Comparison of ENCODE assay signal across 25 cellular contexts in genomic region chr2:120814352-120814751, GRCh38.
"Had no signal": no experiment of that assay in that cellular context is flagged by ENCODE, and none has a peak within 500 bp of the region (broad histone marks: within the 10 kb centered on the region; RNA-seq: fewer than 3 reads in every experiment).

No MANE protein-coding gene starts in this region.

- H3K36me3 Mint-ChIP-seq: activated naive CD4-positive, alpha-beta T cell treated with anti-CD3 and anti-CD28 coated beads, Interleukin-2, amount 50 U/mL, for 72 hours had no signal

- H3K9me3 Mint-ChIP-seq: activated CD4-positive, alpha-beta T cell treated with anti-CD3 and anti-CD28 coated beads, Interleukin-2, amount 10 ng/mL, durations not matched to agents 24 days and 14 days; activated CD8-positive, alpha-beta T cell treated with anti-CD3 and anti-CD28 coated beads for 36 hours; activated naive CD4-positive, alpha-beta T cell treated with anti-CD3 and anti-CD28 coated beads for 36 hours; activated naive CD4-positive, alpha-beta T cell treated with anti-CD3 and anti-CD28 coated beads, Interleukin-2, amount 50 U/mL, for 72 hours; activated T-cell treated with anti-CD3 and anti-CD28 coated beads, Interleukin-2, amount 50 U/mL, for 24 hours; activated T-helper 2 cell treated with anti-CD3 and anti-CD28 coated beads, Interferon-gamma antibody, Interleukin-2, Interleukin-4, amounts not matched to agents 10 μg/mL and 5 μg/mL and 100 μg/mL, durations not matched to agents 14 hours and 24 hours and 36 hours had no signal

- H3K4me3 Mint-ChIP-seq: activated CD4-positive, alpha-beta T cell treated with anti-CD3 and anti-CD28 coated beads, Interleukin-2, amount 10 ng/mL, durations not matched to agents 24 days and 14 days; activated CD8-positive, alpha-beta T cell treated with anti-CD3 and anti-CD28 coated beads for 36 hours; activated naive CD4-positive, alpha-beta T cell treated with anti-CD3 and anti-CD28 coated beads for 36 hours; activated T-cell treated with anti-CD3 and anti-CD28 coated beads, Interleukin-2, amount 50 U/mL, for 24 hours had no signal

- H3K4me1 Mint-ChIP-seq: activated CD4-positive, alpha-beta T cell treated with anti-CD3 and anti-CD28 coated beads, Interleukin-2, amount 10 ng/mL, durations not matched to agents 24 days and 14 days had no signal

- FAIRE-seq: astrocyte had no signal

- H3K27ac Mint-ChIP-seq: activated CD4-positive, alpha-beta T cell treated with anti-CD3 and anti-CD28 coated beads, Interleukin-2, amount 10 ng/mL, durations not matched to agents 24 days and 14 days; activated CD8-positive, alpha-beta T cell treated with anti-CD3 and anti-CD28 coated beads for 36 hours; activated naive CD4-positive, alpha-beta T cell treated with anti-CD3 and anti-CD28 coated beads for 36 hours; activated naive CD4-positive, alpha-beta T cell treated with anti-CD3 and anti-CD28 coated beads, Interleukin-2, amount 50 U/mL, for 72 hours; activated T-cell treated with anti-CD3 and anti-CD28 coated beads, Interleukin-2, amount 50 U/mL, for 24 hours; activated T-helper 2 cell treated with anti-CD3 and anti-CD28 coated beads, Interferon-gamma antibody, Interleukin-2, Interleukin-4, amounts not matched to agents 10 μg/mL and 5 μg/mL and 100 μg/mL, durations not matched to agents 14 hours and 24 hours and 36 hours had no signal

- DNase-seq: activated CD4-positive, alpha-beta T cell treated with anti-CD3 and anti-CD28 coated beads, Interleukin-2, amount 10 ng/mL, durations not matched to agents 24 days and 14 days; activated CD4-positive, alpha-beta T cell treated with anti-CD3 and anti-CD28 coated beads, Interleukin-2, amount 50 U/mL, for 4 hours; activated CD8-positive, alpha-beta T cell treated with anti-CD3 and anti-CD28 coated beads for 36 hours; activated gamma-delta T cell; activated naive CD4-positive, alpha-beta T cell treated with anti-CD3 and anti-CD28 coated beads for 36 hours; activated T-cell treated with anti-CD3 and anti-CD28 coated beads, Interleukin-2, amount 50 U/mL, for 24 hours; adrenal gland; body of pancreas; caudate nucleus; cerebellar nuclear complex; Karpas-422; KBM-7; NCI-H1105; NCI-H1436; NCI-H1694; NCI-H1930; NCI-H2081 treated with DMSO at 0.1 percent for 48 hours; NCI-H226; NCI-H446 treated with DMSO at 0.1 percent for 48 hours; NCI-H524; T1000; WERI-Rb-1 had no signal
